1 cellular context compared by ENCODE assay signal in genomic region chr4:95549246-95550138, GRCh38.
TF ChIP-seq lines count a peak whose summit lies in the region.

No MANE protein-coding gene starts in this region.

TF ChIP-seq in HepG2, 621 proteins besides CTCF, POLR2A, EP300 and RAD21 (continued from another document):
- TF ChIP-seq, protein P1, sequence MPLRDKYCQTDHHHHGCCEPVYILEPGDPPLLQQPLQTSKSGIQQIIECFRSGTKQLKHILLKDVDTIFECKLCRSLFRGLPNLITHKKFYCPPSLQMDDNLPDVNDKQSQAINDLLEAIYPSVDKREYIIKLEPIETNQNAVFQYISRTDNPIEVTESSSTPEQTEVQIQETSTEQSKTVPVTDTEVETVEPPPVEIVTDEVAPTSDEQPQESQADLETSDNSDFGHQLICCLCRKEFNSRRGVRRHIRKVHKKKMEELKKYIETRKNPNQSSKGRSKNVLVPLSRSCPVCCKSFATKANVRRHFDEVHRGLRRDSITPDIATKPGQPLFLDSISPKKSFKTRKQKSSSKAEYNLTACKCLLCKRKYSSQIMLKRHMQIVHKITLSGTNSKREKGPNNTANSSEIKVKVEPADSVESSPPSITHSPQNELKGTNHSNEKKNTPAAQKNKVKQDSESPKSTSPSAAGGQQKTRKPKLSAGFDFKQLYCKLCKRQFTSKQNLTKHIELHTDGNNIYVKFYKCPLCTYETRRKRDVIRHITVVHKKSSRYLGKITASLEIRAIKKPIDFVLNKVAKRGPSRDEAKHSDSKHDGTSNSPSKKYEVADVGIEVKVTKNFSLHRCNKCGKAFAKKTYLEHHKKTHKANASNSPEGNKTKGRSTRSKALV (CRISPR knock-in tag; IDR thresholded peaks at IDR 0.05): peak; percentile 83; the same call in 1 of the 2 replicates
- no peak for TF ChIP-seq ZNF737 (CRISPR knock-in tag; IDR thresholded peaks at IDR 0.05; ENCODE audit: borderline replicate concordance)
- TF ChIP-seq, protein P2, sequence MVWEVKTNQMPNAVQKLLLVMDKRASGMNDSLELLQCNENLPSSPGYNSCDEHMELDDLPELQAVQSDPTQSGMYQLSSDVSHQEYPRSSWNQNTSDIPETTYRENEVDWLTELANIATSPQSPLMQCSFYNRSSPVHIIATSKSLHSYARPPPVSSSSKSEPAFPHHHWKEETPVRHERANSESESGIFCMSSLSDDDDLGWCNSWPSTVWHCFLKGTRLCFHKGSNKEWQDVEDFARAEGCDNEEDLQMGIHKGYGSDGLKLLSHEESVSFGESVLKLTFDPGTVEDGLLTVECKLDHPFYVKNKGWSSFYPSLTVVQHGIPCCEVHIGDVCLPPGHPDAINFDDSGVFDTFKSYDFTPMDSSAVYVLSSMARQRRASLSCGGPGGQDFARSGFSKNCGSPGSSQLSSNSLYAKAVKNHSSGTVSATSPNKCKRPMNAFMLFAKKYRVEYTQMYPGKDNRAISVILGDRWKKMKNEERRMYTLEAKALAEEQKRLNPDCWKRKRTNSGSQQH (CRISPR knock-in tag; IDR thresholded peaks at IDR 0.05; ENCODE audit: low read depth): no peak
- TF ChIP-seq NFE2 (CRISPR knock-in tag; IDR thresholded peaks at IDR 0.05): no peak
- no peak for TF ChIP-seq ZNF841 (CRISPR knock-in tag; IDR thresholded peaks at IDR 0.05; ENCODE audit: borderline replicate concordance)
- TF ChIP-seq, protein P3, sequence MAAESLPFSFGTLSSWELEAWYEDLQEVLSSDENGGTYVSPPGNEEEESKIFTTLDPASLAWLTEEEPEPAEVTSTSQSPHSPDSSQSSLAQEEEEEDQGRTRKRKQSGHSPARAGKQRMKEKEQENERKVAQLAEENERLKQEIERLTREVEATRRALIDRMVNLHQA (CRISPR knock-in tag; IDR thresholded peaks at IDR 0.05): no peak
